Comparison of ENCODE assay signal across 21 cellular contexts in genomic region chr16:4908854-4909401, GRCh38. TPM values are rescaled to one million over a fixed set of nuclear protein-coding genes. Genes with fewer than 3 reads are reported as not detected.
"Had no signal": no experiment of that assay in that cellular context is flagged by ENCODE, and none has a peak within 500 bp of the region (broad histone marks: within the 10 kb centered on the region; RNA-seq: fewer than 3 reads in every experiment).

No MANE protein-coding gene starts in this region.

- H3K27ac ChIP-seq: dorsolateral prefrontal cortex, gastrocnemius medialis, lower lobe of right lung, neutrophil, parathyroid adenoma, right lobe of liver, suprapubic skin, vagina had no signal

- H3K4me3 ChIP-seq: dorsolateral prefrontal cortex, gastrocnemius medialis, lower lobe of right lung, right lobe of liver, suprapubic skin, vagina had no signal

- H3K27me3 ChIP-seq: gastrocnemius medialis, right lobe of liver, suprapubic skin, vagina had no signal

- H3K9me3 ChIP-seq: gastrocnemius medialis, lower lobe of right lung, neutrophil, right lobe of liver, suprapubic skin, vagina had no signal

- H3K4me1 ChIP-seq: gastrocnemius medialis, parathyroid adenoma, vagina had no signal

- H3K36me3 ChIP-seq: gastrocnemius medialis, lower lobe of right lung, neutrophil, right lobe of liver had no signal

- DNase-seq: dorsolateral prefrontal cortex; effector CD4-positive, alpha-beta T cell; foreskin fibroblast; gastrocnemius medialis; head of caudate nucleus; left ventricle myocardium superior; lower lobe of right lung; naive B cell; right lobe of liver; small intestine; stimulated activated CD4-positive, alpha-beta T cell treated with anti-CD3 and anti-CD28 coated beads, Interleukin-15, amount 100 ng/mL, for 24 hours; stimulated activated CD4-positive, alpha-beta T cell treated with anti-CD3 and anti-CD28 coated beads, Interleukin-2, amount 100 ng/mL, for 48 hours; trophoblast cell had no signal

RNA-seq across cellular contexts. Expression of gene PPL, which starts 28.0 kb away (rescaled TPM):
- total RNA-seq: mononuclear cell; natural killer cell treated with Interleukin-12 subunit alpha and Interleukin-12 subunit beta and Interleukin-15 and Interleukin-18, amount 100 ng/mL, for 72 hours had no signal

RNA-seq across cellular contexts. Expression of gene SEC14L5, which starts 49.2 kb away (rescaled TPM):
- total RNA-seq: glomerular endothelial cell; natural killer cell treated with Interleukin-12 subunit alpha and Interleukin-12 subunit beta and Interleukin-15 and Interleukin-18, amount 100 ng/mL, for 72 hours; ureter had no signal
